In the genomic region with DNA sequence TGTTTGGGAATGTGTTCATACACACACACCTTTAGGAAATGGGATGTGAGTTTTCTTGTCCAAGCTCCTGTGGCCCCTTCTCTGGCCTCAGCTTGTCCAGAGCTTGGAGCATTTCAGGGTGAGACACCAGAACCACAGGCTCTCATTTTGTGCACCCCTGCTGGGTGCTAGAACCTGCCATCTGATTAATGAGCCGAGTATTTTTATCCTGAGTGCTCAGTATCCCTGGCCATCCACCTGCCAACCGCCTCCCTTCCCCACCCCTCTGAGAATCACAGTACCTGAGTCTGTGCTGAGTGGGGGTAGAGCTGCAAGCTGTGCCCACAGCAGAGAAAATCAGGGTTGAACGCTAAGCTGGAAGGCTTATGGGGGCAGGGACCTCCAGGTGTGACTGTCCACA, we compare ENCODE assay signal across 33 cellular contexts. TPM values are rescaled to one million over a fixed set of nuclear protein-coding genes. Genes with fewer than 3 reads are reported as not detected.
"Had no signal": no experiment of that assay in that cellular context is flagged by ENCODE, and none has a peak within 500 bp of the region (broad histone marks: within the 10 kb centered on the region; RNA-seq: fewer than 3 reads in every experiment).

No MANE protein-coding gene starts in this region.

- H3K27ac ChIP-seq: adrenal gland, body of pancreas, breast epithelium, Peyer's patch, SJSA1 had no signal

- H3K27me3 ChIP-seq: adrenal gland, body of pancreas, breast epithelium, Peyer's patch, SJSA1 had no signal

- H3K4me3 Mint-ChIP-seq: activated CD4-positive, alpha-beta T cell treated with anti-CD3 and anti-CD28 coated beads, Interleukin-2, amount 10 ng/mL, durations not matched to agents 24 days and 14 days; activated CD8-positive, alpha-beta T cell treated with anti-CD3 and anti-CD28 coated beads, Interleukin-2, amount 10 ng/mL, durations not matched to agents 7 days and 5 days; activated naive CD4-positive, alpha-beta T cell treated with anti-CD3 and anti-CD28 coated beads for 36 hours; activated T-cell treated with anti-CD3 and anti-CD28 coated beads, Interleukin-2, amount 50 U/mL, for 24 hours; T-helper 1 cell treated with Interleukin-12 subunit alpha and Interleukin-12 subunit beta and Interleukin-4 antibody, amounts not matched to agents 30 μg/mL and 1 μg/mL, for 36 hours; T-helper 2 cell treated with Interferon-gamma antibody and Interleukin-4, amounts not matched to agents 5 μg/mL and 100 μg/mL, for 36 hours had no signal

- DNase-seq: activated CD4-positive, alpha-beta T cell treated with anti-CD3 and anti-CD28 coated beads, Interleukin-2, amount 10 ng/mL, durations not matched to agents 24 days and 14 days; activated CD4-positive, alpha-beta T cell treated with anti-CD3 and anti-CD28 coated beads, Interleukin-2, amount 50 U/mL, for 4 hours; activated CD8-positive, alpha-beta T cell treated with anti-CD3 and anti-CD28 coated beads, Interleukin-2, amount 10 ng/mL, durations not matched to agents 7 days and 5 days; activated gamma-delta T cell; activated naive CD4-positive, alpha-beta T cell treated with anti-CD3 and anti-CD28 coated beads for 36 hours; activated T-cell treated with anti-CD3 and anti-CD28 coated beads, Interleukin-2, amount 50 U/mL, for 24 hours; adrenal gland; body of pancreas; NCI-H1092 treated with DMSO at 0.1 percent for 48 hours; NCI-H1436; NCI-H1694 treated with DMSO at 0.1 percent for 48 hours; NCI-H2029; NCI-H2171 treated with DMSO at 0.1 percent for 48 hours; NCI-H2227 treated with DMSO at 0.1 percent for 48 hours; NCI-H446; NCI-H510A treated with DMSO at 0.1 percent for 48 hours; NCI-H526 treated with DMSO at 0.1 percent for 48 hours; NCI-H82; PC-3; Peyer's patch; RPMI8226; SHP77 treated with DMSO at 0.1 percent for 48 hours; SK-N-SH had no signal

- H3K4me3 ChIP-seq: adrenal gland, body of pancreas, breast epithelium, K562, Peyer's patch, SJSA1 had no signal

- H3K27ac Mint-ChIP-seq: activated CD4-positive, alpha-beta T cell treated with anti-CD3 and anti-CD28 coated beads, Interleukin-2, amount 10 ng/mL, durations not matched to agents 24 days and 14 days; activated CD8-positive, alpha-beta T cell treated with anti-CD3 and anti-CD28 coated beads, Interleukin-2, amount 10 ng/mL, durations not matched to agents 7 days and 5 days; activated naive CD4-positive, alpha-beta T cell treated with anti-CD3 and anti-CD28 coated beads for 36 hours; activated naive CD4-positive, alpha-beta T cell treated with anti-CD3 and anti-CD28 coated beads, Interleukin-2, amount 50 U/mL, for 72 hours; activated T-cell treated with anti-CD3 and anti-CD28 coated beads, Interleukin-2, amount 50 U/mL, for 24 hours; activated T-helper 2 cell treated with anti-CD3 and anti-CD28 coated beads, Interferon-gamma antibody, Interleukin-2, Interleukin-4, amounts not matched to agents 10 μg/mL and 5 μg/mL and 100 μg/mL, durations not matched to agents 14 hours and 24 hours and 36 hours; T-helper 1 cell treated with Interleukin-12 subunit alpha and Interleukin-12 subunit beta and Interleukin-4 antibody, amounts not matched to agents 30 μg/mL and 1 μg/mL, for 36 hours; T-helper 2 cell treated with Interferon-gamma antibody and Interleukin-4, amounts not matched to agents 5 μg/mL and 100 μg/mL, for 36 hours had no signal

- FAIRE-seq: astrocyte, K562, TTC549 had no signal

- H3K36me3 Mint-ChIP-seq: activated naive CD4-positive, alpha-beta T cell treated with anti-CD3 and anti-CD28 coated beads, Interleukin-2, amount 50 U/mL, for 72 hours had no signal

- H3K27me3 Mint-ChIP-seq: activated CD4-positive, alpha-beta T cell treated with anti-CD3 and anti-CD28 coated beads, Interleukin-2, amount 10 ng/mL, durations not matched to agents 24 days and 14 days; activated T-cell treated with anti-CD3 and anti-CD28 coated beads, Interleukin-2, amount 50 U/mL, for 24 hours had no signal

- H3K9me3 Mint-ChIP-seq: activated CD4-positive, alpha-beta T cell treated with anti-CD3 and anti-CD28 coated beads, Interleukin-2, amount 10 ng/mL, durations not matched to agents 24 days and 14 days; activated naive CD4-positive, alpha-beta T cell treated with anti-CD3 and anti-CD28 coated beads for 36 hours; activated naive CD4-positive, alpha-beta T cell treated with anti-CD3 and anti-CD28 coated beads, Interleukin-2, amount 50 U/mL, for 72 hours; activated T-cell treated with anti-CD3 and anti-CD28 coated beads, Interleukin-2, amount 50 U/mL, for 24 hours; activated T-helper 2 cell treated with anti-CD3 and anti-CD28 coated beads, Interferon-gamma antibody, Interleukin-2, Interleukin-4, amounts not matched to agents 10 μg/mL and 5 μg/mL and 100 μg/mL, durations not matched to agents 14 hours and 24 hours and 36 hours; T-helper 1 cell treated with Interleukin-12 subunit alpha and Interleukin-12 subunit beta and Interleukin-4 antibody, amounts not matched to agents 30 μg/mL and 1 μg/mL, for 36 hours; T-helper 2 cell treated with Interferon-gamma antibody and Interleukin-4, amounts not matched to agents 5 μg/mL and 100 μg/mL, for 36 hours had no signal

- H3K4me2 ChIP-seq: SK-N-SH had no signal

- H3K4me1 Mint-ChIP-seq: activated CD4-positive, alpha-beta T cell treated with anti-CD3 and anti-CD28 coated beads, Interleukin-2, amount 10 ng/mL, durations not matched to agents 24 days and 14 days had no signal

- H3K9me3 ChIP-seq: adrenal gland, body of pancreas, breast epithelium, Peyer's patch, SJSA1, SK-N-SH had no signal

- H3K9ac ChIP-seq: SK-N-SH had no signal

- H3K36me3 ChIP-seq: adrenal gland, breast epithelium, Peyer's patch, SJSA1 had no signal

RNA-seq across cellular contexts. Expression of a gene that starts 1.4 kb away (rescaled TPM):
- total RNA-seq: activated CD4-positive, alpha-beta T cell treated with anti-CD3 and anti-CD28 coated beads, Interleukin-2, amount 10 ng/mL, durations not matched to agents 24 days and 14 days; activated CD8-positive, alpha-beta T cell treated with anti-CD3 and anti-CD28 coated beads, Interleukin-2, amount 10 ng/mL, durations not matched to agents 7 days and 5 days; activated naive CD4-positive, alpha-beta T cell treated with anti-CD3 and anti-CD28 coated beads for 36 hours; activated naive CD4-positive, alpha-beta T cell treated with anti-CD3 and anti-CD28 coated beads, Interleukin-2, amount 50 U/mL, for 72 hours; body of pancreas; K562; M059J; PC-3; SJSA1 had no signal
- polyA plus RNA-seq: K562 had no signal

RNA-seq across cellular contexts. Expression of a gene that starts 40.4 kb away (rescaled TPM):
- total RNA-seq: activated CD4-positive, alpha-beta T cell treated with anti-CD3 and anti-CD28 coated beads, Interleukin-2, amount 10 ng/mL, durations not matched to agents 24 days and 14 days; activated CD8-positive, alpha-beta T cell treated with anti-CD3 and anti-CD28 coated beads, Interleukin-2, amount 10 ng/mL, durations not matched to agents 7 days and 5 days; activated naive CD4-positive, alpha-beta T cell treated with anti-CD3 and anti-CD28 coated beads for 36 hours; activated naive CD4-positive, alpha-beta T cell treated with anti-CD3 and anti-CD28 coated beads, Interleukin-2, amount 50 U/mL, for 72 hours; astrocyte; body of pancreas; K562; M059J; SJSA1 had no signal
- polyA plus RNA-seq: SK-N-SH had no signal
